In the genomic region with DNA sequence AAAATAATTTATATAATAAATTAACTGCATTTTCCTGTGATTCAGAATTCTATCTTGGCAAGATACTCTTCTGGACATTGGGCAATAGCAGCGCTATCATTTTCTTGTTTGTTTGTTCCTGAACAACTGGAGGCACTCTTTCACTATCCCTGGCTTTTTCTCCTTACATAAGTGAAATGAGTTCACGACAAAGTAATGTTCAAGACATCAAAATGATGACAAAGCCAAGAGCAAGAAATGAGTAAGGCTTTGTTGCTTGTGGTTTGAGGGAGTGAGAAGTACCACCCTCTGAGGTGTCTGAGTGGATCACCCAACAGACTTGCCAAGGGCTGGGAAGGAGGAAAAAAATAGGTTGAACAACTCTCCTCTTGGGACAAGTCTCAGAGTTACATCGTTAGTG, we compare ENCODE assay signal across 14 cellular contexts.
DNase-seq lines count a peak whose midpoint lies in the region; ATAC-seq and TF ChIP-seq lines count a peak whose summit lies in the region.
"Had no signal": no experiment of that assay in that cellular context is flagged by ENCODE, and none has a peak within 500 bp of the region (broad histone marks: within the 10 kb centered on the region; RNA-seq: fewer than 3 reads in every experiment).

No MANE protein-coding gene starts in this region.

- TF ChIP-seq EP300 in gastroesophageal sphincter (IDR thresholded peaks at IDR 0.05) = no peak

- no peaks in the 10 kb centered on the region for H3K4me1 Mint-ChIP-seq in activated CD4-positive, alpha-beta T cell treated with anti-CD3 and anti-CD28 coated beads, Interleukin-2, amount 10 ng/mL, durations not matched to agents 7 days and 5 days
- H3K4me1 Mint-ChIP-seq: central memory CD8-positive, alpha-beta T cell; T-helper 17 cell had no signal

- H3K36me3 ChIP-seq in gastroesophageal sphincter = no peaks in the 10 kb centered on the region
- no peaks in the 10 kb centered on the region for H3K36me3 ChIP-seq in hepatocyte (replicated peaks; ENCODE audit: insufficient read depth, low read depth)
- H3K36me3 ChIP-seq: BE2C, vagina had no signal

- TF ChIP-seq CTCF in gastroesophageal sphincter (IDR thresholded peaks at IDR 0.05) (no peak), hepatocyte (IDR thresholded peaks at IDR 0.05; ENCODE audit: poor library complexity) (no peak), GM10266 (IDR thresholded peaks at IDR 0.05; ENCODE audit: control insufficient read depth, insufficient read depth, low read depth, missing control alignments) (no peak)

- no peaks in the 10 kb centered on the region for H3K4me1 ChIP-seq in gastroesophageal sphincter
- H3K4me1 ChIP-seq in hepatocyte (ENCODE audit: insufficient read depth) = no peaks in the 10 kb centered on the region
- H3K4me1 ChIP-seq: BE2C had no signal

- H3K79me2 ChIP-seq in hepatocyte = no peaks in the 10 kb centered on the region

- H3K9me2 ChIP-seq in hepatocyte (replicated peaks; ENCODE audit: insufficient read depth) = no peaks in the 10 kb centered on the region

- no peak overlapping the region for H2AFZ ChIP-seq in hepatocyte

- H4K20me1 ChIP-seq in hepatocyte (ENCODE audit: insufficient read depth, poor library complexity, severe bottlenecking) = no peaks in the 10 kb centered on the region

- CTCF ChIA-PET in activated CD4-positive, alpha-beta T cell treated with anti-CD3 and anti-CD28 coated beads, Interleukin-2, amount 10 ng/mL, durations not matched to agents 7 days and 5 days (lab: Charles Lee) = no interaction called here

- TF ChIP-seq POLR2A in gastroesophageal sphincter (IDR thresholded peaks at IDR 0.05) = no peak

- DNase-seq in A172 (ENCODE audit: low spot score) (peak; percentile 89), HCEC 1CT (peak; percentile 59), astrocyte of the hippocampus (ENCODE audit: low read depth, low spot score) (peak; percentile 77), hepatocyte (ENCODE audit: low spot score) (no peak), NCI-H128 (lab: John Stamatoyannopoulos, UW; ENCODE audit: unreplicated experiment) (no peak), GM10266 (ENCODE audit: extremely low spot score) (no peak)
- no peak for DNase-seq in activated CD4-positive, alpha-beta T cell treated with anti-CD3 and anti-CD28 coated beads, Interleukin-2, amount 10 ng/mL, durations not matched to agents 7 days and 5 days
- DNase-seq: activated effector memory CD4-positive, alpha-beta T cell treated with Interleukin-2 at 50 U/mL for 16 hours; BE2C; NCI-H2227 treated with DMSO at 0.1 percent for 48 hours; T-helper 17 cell had no signal

- no peak overlapping the region for H3K27ac ChIP-seq in gastroesophageal sphincter
- no peak overlapping the region for H3K27ac ChIP-seq in hepatocyte
- H3K27ac ChIP-seq: vagina had no signal

- no peak overlapping the region for H3K27ac Mint-ChIP-seq in activated CD4-positive, alpha-beta T cell treated with anti-CD3 and anti-CD28 coated beads, Interleukin-2, amount 10 ng/mL, durations not matched to agents 7 days and 5 days
- H3K27ac Mint-ChIP-seq: T-helper 17 cell had no signal

- peak; percentile 68 for ATAC-seq in gastroesophageal sphincter
- ATAC-seq: T-helper 17 cell had no signal

- no peak overlapping the region for H3K4me3 Mint-ChIP-seq in activated CD4-positive, alpha-beta T cell treated with anti-CD3 and anti-CD28 coated beads, Interleukin-2, amount 10 ng/mL, durations not matched to agents 7 days and 5 days
- H3K4me3 Mint-ChIP-seq: central memory CD8-positive, alpha-beta T cell; T-helper 17 cell had no signal

- POLR2A ChIA-PET in activated CD4-positive, alpha-beta T cell treated with anti-CD3 and anti-CD28 coated beads, Interleukin-2, amount 10 ng/mL, durations not matched to agents 7 days and 5 days (lab: Charles Lee) = no interaction called here

- H3K27me3 Mint-ChIP-seq in activated CD4-positive, alpha-beta T cell treated with anti-CD3 and anti-CD28 coated beads, Interleukin-2, amount 10 ng/mL, durations not matched to agents 7 days and 5 days = no peaks in the 10 kb centered on the region
- H3K27me3 Mint-ChIP-seq: central memory CD8-positive, alpha-beta T cell; T-helper 17 cell had no signal

- no peak overlapping the region for H3K4me2 ChIP-seq in hepatocyte

- 60 to 70% methylated on average over 3 of the region's 3 CpGs for WGBS in gastroesophageal sphincter (ENCODE audit: low coverage in 1 of 2), 2 donors
- 84% methylated on average over 3 of the region's 3 CpGs for WGBS in hepatocyte (ENCODE audit: low lambda C conversion rate, missing lambda C conversion rate)

- H3K9me3 ChIP-seq in gastroesophageal sphincter = no peaks in the 10 kb centered on the region
- H3K9me3 ChIP-seq in hepatocyte (ENCODE audit: low read depth) = no peaks in the 10 kb centered on the region
- H3K9me3 ChIP-seq: BE2C, vagina had no signal

- peaks cover 6% of the 10 kb centered on the region for H3K9me3 Mint-ChIP-seq in activated CD4-positive, alpha-beta T cell treated with anti-CD3 and anti-CD28 coated beads, Interleukin-2, amount 10 ng/mL, durations not matched to agents 7 days and 5 days

- H3K27me3 ChIP-seq in gastroesophageal sphincter (no peaks in the 10 kb centered on the region), hepatocyte (no peaks in the 10 kb centered on the region)
- H3K27me3 ChIP-seq: BE2C, vagina had no signal

- H3K36me3 Mint-ChIP-seq in activated CD4-positive, alpha-beta T cell treated with anti-CD3 and anti-CD28 coated beads, Interleukin-2, amount 10 ng/mL, durations not matched to agents 7 days and 5 days (ENCODE audit: low read depth) = no peaks in the 10 kb centered on the region

- H3K4me3 ChIP-seq in gastroesophageal sphincter (no peak overlapping the region), hepatocyte (no peak overlapping the region)
- H3K4me3 ChIP-seq: vagina had no signal

Comparison
In these comparisons a context has a peak if more than half of its experiments do, and no peak if none do; other contexts are left out.
1. DNase-seq: peak in A172 (single experiment), HCEC 1CT (single experiment) and astrocyte of the hippocampus (single experiment); none in hepatocyte (single experiment), activated CD4-positive, alpha-beta T cell treated with anti-CD3 and anti-CD28 coated beads, Interleukin-2, amount 10 ng/mL, durations not matched to agents 7 days and 5 days (single experiment), NCI-H128 (single experiment) and GM10266 (single experiment).